In genomic region chr3:148992027-148992634, GRCh38 we compare ENCODE assay signal across 8 cellular contexts. TPM values are rescaled to one million over a fixed set of nuclear protein-coding genes. Genes with fewer than 3 reads are reported as not detected.
A peak's percentile ranks its signal among the peaks of the same experiment; 100 is the strongest.
DNase-seq lines count a peak whose midpoint lies in the region; ATAC-seq and TF ChIP-seq lines count a peak whose summit lies in the region.

No MANE protein-coding gene starts in this region.

- H3K4me1 ChIP-seq in BLaER1 (peaks cover 17% of the 10 kb centered on the region), OCI-LY1 (ENCODE audit: insufficient read depth, low read length, severe bottlenecking) (peaks cover 24% of the 10 kb centered on the region)

- H3K27ac Mint-ChIP-seq in activated naive CD8-positive, alpha-beta T cell treated with anti-CD3 and anti-CD28 coated beads for 36 hours: peak overlapping the region; percentile 83
- peak overlapping the region; percentile 82 for H3K27ac Mint-ChIP-seq in progenitor cell of endocrine pancreas

- no peaks in the 10 kb centered on the region for H3K27me3 ChIP-seq in BLaER1
- no peaks in the 10 kb centered on the region for H3K27me3 ChIP-seq in OCI-LY1 (ENCODE audit: insufficient read depth, low read length)

- H3K36me3 Mint-ChIP-seq in activated naive CD8-positive, alpha-beta T cell treated with anti-CD3 and anti-CD28 coated beads for 36 hours: peaks cover 13% of the 10 kb centered on the region
- H3K36me3 Mint-ChIP-seq in progenitor cell of endocrine pancreas (ENCODE audit: insufficient read depth): peaks cover 7% of the 10 kb centered on the region

- H3K9me3 ChIP-seq in BLaER1 (no peaks in the 10 kb centered on the region), OCI-LY1 (ENCODE audit: low read length) (no peaks in the 10 kb centered on the region)

- peak; percentile 38 for DNase-seq in activated naive CD8-positive, alpha-beta T cell treated with anti-CD3 and anti-CD28 coated beads for 36 hours
- DNase-seq in left cardiac atrium (peak; percentile 69), progenitor cell of endocrine pancreas (ENCODE audit: low spot score, unreplicated experiment) (peak; percentile 28), NCI-H2029 treated with DMSO at 0.1 percent for 48 hours (lab: John Stamatoyannopoulos, UW) (no peak)

- H3K9ac ChIP-seq in BLaER1 (peak overlapping the region; percentile 92), OCI-LY1 (ENCODE audit: low read length) (peak overlapping the region; percentile 72)

- no peaks in the 10 kb centered on the region for H3K27me3 Mint-ChIP-seq in activated naive CD8-positive, alpha-beta T cell treated with anti-CD3 and anti-CD28 coated beads for 36 hours
- H3K27me3 Mint-ChIP-seq in progenitor cell of endocrine pancreas: peaks cover 3% of the 10 kb centered on the region

- no peaks in the 10 kb centered on the region for H3K9me2 ChIP-seq in OCI-LY1 (ENCODE audit: low read depth, low read length)

- H3K36me3 ChIP-seq in BLaER1: peaks cover 35% of the 10 kb centered on the region
- peaks cover 32% of the 10 kb centered on the region for H3K36me3 ChIP-seq in OCI-LY1 (ENCODE audit: insufficient read depth, low read length)

- H3K27ac ChIP-seq in BLaER1 (peak overlapping the region; percentile 93), OCI-LY1 (ENCODE audit: low read depth, low read length, poor library complexity, severe bottlenecking) (peak overlapping the region; percentile 2)

- TF ChIP-seq CTCF in OCI-LY1 (IDR thresholded peaks at IDR 0.05; ENCODE audit: low read length) (no peak), progenitor cell of endocrine pancreas (IDR thresholded peaks at IDR 0.05; ENCODE audit: unreplicated experiment) (no peak)

- no peak overlapping the region for H2AFZ ChIP-seq in OCI-LY1 (ENCODE audit: low read length)

- H3K4me1 Mint-ChIP-seq in activated naive CD8-positive, alpha-beta T cell treated with anti-CD3 and anti-CD28 coated beads for 36 hours: peaks cover 33% of the 10 kb centered on the region
- H3K4me1 Mint-ChIP-seq in progenitor cell of endocrine pancreas (ENCODE audit: low read depth): peaks cover 12% of the 10 kb centered on the region

- no peaks in the 10 kb centered on the region for H3K9me3 Mint-ChIP-seq in activated naive CD8-positive, alpha-beta T cell treated with anti-CD3 and anti-CD28 coated beads for 36 hours
- H3K9me3 Mint-ChIP-seq in progenitor cell of endocrine pancreas (ENCODE audit: low read depth): no peaks in the 10 kb centered on the region

- H4K20me1 ChIP-seq in BLaER1 (peaks cover 15% of the 10 kb centered on the region; the same call in 1 of the 2 replicates), OCI-LY1 (ENCODE audit: insufficient read depth, low read length) (no peaks in the 10 kb centered on the region)

- H3K4me2 ChIP-seq in BLaER1 (peak overlapping the region; percentile 87), OCI-LY1 (ENCODE audit: low read length) (peak overlapping the region; percentile 71)

- H3K79me2 ChIP-seq in OCI-LY1 (ENCODE audit: insufficient read depth, low read length): no peaks in the 10 kb centered on the region

- H3K4me3 ChIP-seq in BLaER1 (peak overlapping the region; percentile 96), OCI-LY1 (ENCODE audit: low read depth, low read length, poor library complexity, severe bottlenecking) (peak overlapping the region; percentile 73)

- intact Hi-C loops in left cardiac atrium (cut with DNase I): no loop called here

- no peaks in the 10 kb centered on the region for H3F3A ChIP-seq in OCI-LY1 (ENCODE audit: insufficient read depth, low read length)

- H3K4me3 Mint-ChIP-seq in activated naive CD8-positive, alpha-beta T cell treated with anti-CD3 and anti-CD28 coated beads for 36 hours: peak overlapping the region; percentile 80
- peak overlapping the region; percentile 76 for H3K4me3 Mint-ChIP-seq in progenitor cell of endocrine pancreas (ENCODE audit: low read depth)

- ATAC-seq in GM18520 (IDR thresholded peaks at IDR 0.05; ENCODE audit: unreplicated experiment): peak; percentile 6
- ATAC-seq in HG03039 (IDR thresholded peaks at IDR 0.05; ENCODE audit: unreplicated experiment): peak; percentile 23
- ATAC-seq in left cardiac atrium: peak; percentile 71 to 72

RNA-seq across cellular contexts. Expression of gene GYG1, which starts 0.8 kb away (rescaled TPM):
- 10 to 100 TPM; 20.2 to 20.6 TPM for total RNA-seq in activated naive CD8-positive, alpha-beta T cell treated with anti-CD3 and anti-CD28 coated beads for 36 hours
- 100 to 1,000 TPM; 104 to 125 TPM for total RNA-seq in left cardiac atrium
- total RNA-seq in progenitor cell of endocrine pancreas: 26.0 and 27.3 TPM in 2 replicates

Comparison
In these comparisons a context has a peak if more than half of its experiments do, and no peak if none do; other contexts are left out.
1. ATAC-seq: peak in every context shown above with its lines; median percentile 72 in left cardiac atrium; 23 in HG03039; 6 in GM18520.